ENCODE assay signal across 8 cellular contexts in the genomic region with DNA sequence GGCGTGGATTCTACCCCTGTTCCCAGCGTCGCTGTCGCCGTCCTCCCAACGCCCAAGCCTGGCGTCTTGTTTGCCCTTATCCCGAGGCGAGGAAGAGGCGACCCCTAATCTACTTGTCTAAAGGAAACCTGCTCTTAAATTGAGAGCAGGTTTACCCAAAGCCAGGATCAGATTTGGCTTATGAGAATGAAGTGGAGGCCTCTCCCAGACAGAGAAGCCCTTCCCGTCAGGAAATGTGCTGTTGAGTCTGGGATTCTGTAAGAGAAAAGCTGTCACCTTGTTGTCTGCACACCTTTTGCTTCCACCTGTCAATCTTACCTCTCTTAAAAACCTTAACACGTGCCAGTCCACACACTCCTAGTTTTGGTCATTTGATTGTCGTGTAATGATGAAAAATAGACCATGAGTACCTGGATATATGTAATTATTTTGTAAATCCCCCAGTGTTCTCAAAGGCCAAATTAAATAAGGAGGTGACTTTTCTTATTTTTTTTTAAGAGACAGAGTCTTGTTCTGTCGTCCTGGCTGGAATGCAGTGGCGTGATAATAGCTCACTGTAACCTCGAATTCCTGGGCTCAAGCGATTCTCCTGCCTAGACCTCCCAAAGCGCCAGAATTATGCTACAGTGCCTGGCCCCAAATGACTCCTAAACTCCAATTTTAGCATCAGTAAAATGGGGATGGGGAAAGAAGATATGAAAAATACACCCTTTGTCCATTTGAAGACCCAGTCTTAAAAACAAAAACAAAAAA. TPM values are rescaled to one million over a fixed set of nuclear protein-coding genes. Genes with fewer than 3 reads are reported as not detected.
A peak's percentile ranks its signal among the peaks of the same experiment; 100 is the strongest.
DNase-seq lines count a peak whose midpoint lies in the region; ATAC-seq and TF ChIP-seq lines count a peak whose summit lies in the region.

No MANE protein-coding gene starts in this region.

- H3K27me3 ChIP-seq in right atrium auricular region (no peaks in the 10 kb centered on the region), adrenal gland (no peaks in the 10 kb centered on the region), vagina (no peaks in the 10 kb centered on the region)

- H3K4me3 ChIP-seq in right atrium auricular region (peak overlapping the region; percentile 68 to 79), adrenal gland (peak overlapping the region; percentile 32 to 89 (median 75)), lower leg skin (ENCODE audit: low read depth, poor library complexity, severe bottlenecking) (peak overlapping the region; percentile 47), vagina (peak overlapping the region; percentile 66 to 94)

- H3K4me1 ChIP-seq in right atrium auricular region (peaks cover 0 to 50% of the 10 kb centered on the region in 2 donors), adrenal gland (replicated peaks in 1 of 2) (peaks cover 30 to 53% of the 10 kb centered on the region in 2 donors), vagina (peaks cover 54% of the 10 kb centered on the region)

- TF ChIP-seq POLR2A in adrenal gland (IDR thresholded peaks at IDR 0.05) (no peak), lower leg skin (IDR thresholded peaks at IDR 0.05) (no peak), vagina (IDR thresholded peaks at IDR 0.05) (no peak)

- ATAC-seq in left cardiac atrium (no peak), HG02970 (IDR thresholded peaks at IDR 0.05; ENCODE audit: low FRiP score, unreplicated experiment) (no peak)

- intact Hi-C loops in left cardiac atrium (cut with DNase I) (loop anchor here in 1 of 2 donors (5.0 to 10.0 kb wide), 2 partner anchors 74 to 202 kb away; a partner anchor contains a TSS), adrenal gland (cut with DNase I) (loop anchor here in 1 of 2 donors (10.0 kb wide), 2 partner anchors 72 to 202 kb away; a partner anchor contains a TSS), lower leg skin (cut with DNase I; ENCODE audit: low total_unique reads) (loop anchor here (10.0 kb wide), 1 partner anchor 72 kb away; a partner anchor contains a TSS), vagina (cut with DNase I) (loop anchor here (2.0 kb wide), 1 partner anchor 72 kb away; a partner anchor contains a TSS)

- H3K27ac ChIP-seq in right atrium auricular region = peak overlapping the region; percentile 94 to 98
- peak overlapping the region in 4 of 5 donors; percentile 95 to 99 (median 98) for H3K27ac ChIP-seq in adrenal gland
- peak overlapping the region; percentile 97 for H3K27ac ChIP-seq in vagina

- DNase-seq in right atrium auricular region (ENCODE audit: low spot score) (no peak), left cardiac atrium (no peak), adrenal gland (no peak), lower leg skin (ENCODE audit: low spot score in 2 of 2) (no peak), vagina (ENCODE audit: extremely low spot score in 2 of 2) (no peak), NCI-H2196 (lab: John Stamatoyannopoulos, UW; ENCODE audit: unreplicated experiment) (no peak), SIG-M5 (lab: John Stamatoyannopoulos, UW) (no peak)

- no peaks in the 10 kb centered on the region for H3K36me3 ChIP-seq in right atrium auricular region
- peaks cover 0 to 11% of the 10 kb centered on the region in 2 donors for H3K36me3 ChIP-seq in adrenal gland (replicated peaks in 1 of 2)
- no peaks in the 10 kb centered on the region for H3K36me3 ChIP-seq in vagina

- 11 to 22% (median 11%) methylated on average over 10 to 18 of the region's 18 CpGs for WGBS in adrenal gland, 4 donors
- 11 to 21% methylated on average over 9 to 14 of the region's 18 CpGs for WGBS in lower leg skin, 2 donors

- TF ChIP-seq CTCF in right atrium auricular region (IDR thresholded peaks at IDR 0.05) (no peak), adrenal gland (IDR thresholded peaks at IDR 0.05) (no peak), lower leg skin (IDR thresholded peaks at IDR 0.05) (no peak), vagina (IDR thresholded peaks at IDR 0.05) (no peak)

- H3K9me3 ChIP-seq in right atrium auricular region = no peaks in the 10 kb centered on the region
- H3K9me3 ChIP-seq in adrenal gland (replicated peaks in 1 of 3) = no peaks in the 10 kb centered on the region
- H3K9me3 ChIP-seq in vagina = no peaks in the 10 kb centered on the region

RNA-seq across cellular contexts. Expression of a gene that starts 0.6 kb away (rescaled TPM):
- total RNA-seq in right atrium auricular region (10 to 100 TPM; 19.5 to 23.8 TPM), left cardiac atrium (10 to 100 TPM; 22.2 to 22.4 TPM), adrenal gland (10 to 100 TPM; 34.5 to 86.4 (median 44.4) TPM), lower leg skin (10 to 100 TPM; 46.4 to 73.0 (median 53.5) TPM), vagina (64.1 TPM)
- 10 to 100 TPM; 18.0 to 49.8 (median 24.7) TPM for polyA plus RNA-seq in adrenal gland

RNA-seq across cellular contexts. Expression of a gene that starts 1.1 kb away (rescaled TPM):
- total RNA-seq in right atrium auricular region (10 to 100 TPM; 10.5 to 12.8 TPM), left cardiac atrium (10 to 100 TPM; 10.8 to 12.7 TPM), adrenal gland (10 to 100 TPM; 12.1 to 49.3 (median 23.2) TPM), lower leg skin (10 to 100 TPM in 3 of 4 donors, 1 to 10 TPM in 1; 10.0 to 26.4 (median 20.4) TPM), vagina (17.4 TPM)
- 10 to 100 TPM; 10.5 to 20.2 (median 11.3) TPM for polyA plus RNA-seq in adrenal gland

RNA-seq across cellular contexts. Expression of a gene that starts 56.9 kb away (rescaled TPM):
- total RNA-seq in right atrium auricular region = 1 to 10 TPM; 1.6 to 6.8 TPM
- 100 to 1,000 TPM; 233 to 552 TPM for total RNA-seq in left cardiac atrium
- 10 to 100 TPM in 5 of 8 donors, 1 to 10 TPM in 3; 1.8 to 38.1 (median 15.2) TPM for total RNA-seq in adrenal gland
- 1,000 to 10,000 TPM in 1 of 3 donors, 10 to 100 TPM in 2; 20.0 to 1,277 (median 91.0) TPM for polyA plus RNA-seq in adrenal gland
- 10 to 100 TPM; 16.8 to 44.3 (median 32.7) TPM for total RNA-seq in lower leg skin
- total RNA-seq in vagina = 60.4 TPM
